In the genomic region with DNA sequence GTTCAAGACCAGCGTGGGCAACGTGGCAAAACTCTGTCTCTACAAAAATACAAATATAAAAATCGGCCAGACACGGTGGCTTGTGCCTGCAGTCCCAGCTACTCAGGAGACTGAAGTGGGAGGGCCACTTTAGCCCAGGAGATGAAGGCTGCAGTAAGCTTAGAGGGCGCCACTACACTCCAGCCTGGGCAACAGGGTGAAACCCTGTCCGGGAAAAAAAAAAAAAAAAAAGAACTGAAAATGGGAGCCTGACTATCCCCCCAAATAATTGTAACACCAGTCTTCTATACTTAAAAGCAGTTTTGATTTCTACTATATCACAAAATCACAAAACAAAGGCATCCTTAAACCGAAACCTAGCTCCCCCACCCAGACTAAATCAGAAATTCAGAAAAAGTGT, we compare ENCODE assay signal across 1 cellular context.
TF ChIP-seq lines count a peak whose summit lies in the region.

No MANE protein-coding gene starts in this region.

TF ChIP-seq in HCT116, 20 proteins besides CTCF, POLR2A, EP300 and RAD21:
- no peak for TF ChIP-seq JUND (IDR thresholded peaks at IDR 0.05)
- no peak for TF ChIP-seq FOSL1 (IDR thresholded peaks at IDR 0.05; ENCODE audit: low read depth)
- no peak for TF ChIP-seq ELF1 (IDR thresholded peaks at IDR 0.05; ENCODE audit: borderline replicate concordance, low read depth)
- TF ChIP-seq, protein P1, sequence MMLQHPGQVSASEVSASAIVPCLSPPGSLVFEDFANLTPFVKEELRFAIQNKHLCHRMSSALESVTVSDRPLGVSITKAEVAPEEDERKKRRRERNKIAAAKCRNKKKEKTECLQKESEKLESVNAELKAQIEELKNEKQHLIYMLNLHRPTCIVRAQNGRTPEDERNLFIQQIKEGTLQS (IDR thresholded peaks at IDR 0.05): no peak
- no peak for TF ChIP-seq SP1 (IDR thresholded peaks at IDR 0.05; ENCODE audit: low read depth)
- no peak for TF ChIP-seq MAX (IDR thresholded peaks at IDR 0.05)
- TF ChIP-seq, protein P2, sequence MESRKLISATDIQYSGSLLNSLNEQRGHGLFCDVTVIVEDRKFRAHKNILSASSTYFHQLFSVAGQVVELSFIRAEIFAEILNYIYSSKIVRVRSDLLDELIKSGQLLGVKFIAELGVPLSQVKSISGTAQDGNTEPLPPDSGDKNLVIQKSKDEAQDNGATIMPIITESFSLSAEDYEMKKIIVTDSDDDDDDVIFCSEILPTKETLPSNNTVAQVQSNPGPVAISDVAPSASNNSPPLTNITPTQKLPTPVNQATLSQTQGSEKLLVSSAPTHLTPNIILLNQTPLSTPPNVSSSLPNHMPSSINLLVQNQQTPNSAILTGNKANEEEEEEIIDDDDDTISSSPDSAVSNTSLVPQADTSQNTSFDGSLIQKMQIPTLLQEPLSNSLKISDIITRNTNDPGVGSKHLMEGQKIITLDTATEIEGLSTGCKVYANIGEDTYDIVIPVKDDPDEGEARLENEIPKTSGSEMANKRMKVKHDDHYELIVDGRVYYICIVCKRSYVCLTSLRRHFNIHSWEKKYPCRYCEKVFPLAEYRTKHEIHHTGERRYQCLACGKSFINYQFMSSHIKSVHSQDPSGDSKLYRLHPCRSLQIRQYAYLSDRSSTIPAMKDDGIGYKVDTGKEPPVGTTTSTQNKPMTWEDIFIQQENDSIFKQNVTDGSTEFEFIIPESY (IDR thresholded peaks at IDR 0.05; ENCODE audit: extremely low read depth, insufficient replicate concordance, low read length): no peak
- TF ChIP-seq EZH2 (IDR thresholded peaks at IDR 0.05): no peak
- no peak for TF ChIP-seq ZFX (IDR thresholded peaks at IDR 0.05)
- no peak for TF ChIP-seq ZNF274 (IDR thresholded peaks at IDR 0.05; ENCODE audit: low read depth, low read length)
- TF ChIP-seq CEBPB (IDR thresholded peaks at IDR 0.05; ENCODE audit: low read depth): no peak
- no peak for TF ChIP-seq EZH2phosphoT487 (IDR thresholded peaks at IDR 0.05; ENCODE audit: borderline replicate concordance)
- TF ChIP-seq REST (IDR thresholded peaks at IDR 0.05; ENCODE audit: low read depth): no peak
- TF ChIP-seq CBX3 (IDR thresholded peaks at IDR 0.05; ENCODE audit: low read depth): no peak
